In genomic region chr12:13088503-13088902, GRCh38 we compare ENCODE assay signal across 1 cellular context.
TF ChIP-seq lines count a peak whose summit lies in the region.

No MANE protein-coding gene starts in this region.

TF ChIP-seq in WTC11, 78 proteins besides CTCF, POLR2A, EP300 and RAD21 (continued from another document):
- TF ChIP-seq, protein P1, sequence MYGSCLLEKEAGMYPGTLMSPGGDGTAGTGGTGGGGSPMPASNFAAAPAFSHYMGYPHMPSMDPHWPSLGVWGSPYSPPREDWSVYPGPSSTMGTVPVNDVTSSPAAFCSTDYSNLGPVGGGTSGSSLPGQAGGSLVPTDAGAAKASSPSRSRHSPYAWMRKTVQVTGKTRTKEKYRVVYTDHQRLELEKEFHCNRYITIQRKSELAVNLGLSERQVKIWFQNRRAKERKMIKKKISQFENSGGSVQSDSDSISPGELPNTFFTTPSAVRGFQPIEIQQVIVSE (CRISPR knock-in tag; IDR thresholded peaks at IDR 0.05; ENCODE audit: borderline replicate concordance): no peak
- no peak for TF ChIP-seq ZNF317 (CRISPR knock-in tag; IDR thresholded peaks at IDR 0.05; ENCODE audit: borderline replicate concordance, low read depth)
- TF ChIP-seq, protein P2, sequence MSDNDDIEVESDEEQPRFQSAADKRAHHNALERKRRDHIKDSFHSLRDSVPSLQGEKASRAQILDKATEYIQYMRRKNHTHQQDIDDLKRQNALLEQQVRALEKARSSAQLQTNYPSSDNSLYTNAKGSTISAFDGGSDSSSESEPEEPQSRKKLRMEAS (CRISPR knock-in tag; IDR thresholded peaks at IDR 0.05): peak; percentile 64; the same call in 1 of the 2 replicates
- 0 out of 2 replicates have a peak, but pooled peaks have one; percentile 32 for TF ChIP-seq ZNF671 (CRISPR knock-in tag; IDR thresholded peaks at IDR 0.05)
- peak; percentile 66; the same call in 1 of the 2 replicates for TF ChIP-seq TEAD4 (CRISPR knock-in tag; IDR thresholded peaks at IDR 0.05)
- TF ChIP-seq, protein P3, sequence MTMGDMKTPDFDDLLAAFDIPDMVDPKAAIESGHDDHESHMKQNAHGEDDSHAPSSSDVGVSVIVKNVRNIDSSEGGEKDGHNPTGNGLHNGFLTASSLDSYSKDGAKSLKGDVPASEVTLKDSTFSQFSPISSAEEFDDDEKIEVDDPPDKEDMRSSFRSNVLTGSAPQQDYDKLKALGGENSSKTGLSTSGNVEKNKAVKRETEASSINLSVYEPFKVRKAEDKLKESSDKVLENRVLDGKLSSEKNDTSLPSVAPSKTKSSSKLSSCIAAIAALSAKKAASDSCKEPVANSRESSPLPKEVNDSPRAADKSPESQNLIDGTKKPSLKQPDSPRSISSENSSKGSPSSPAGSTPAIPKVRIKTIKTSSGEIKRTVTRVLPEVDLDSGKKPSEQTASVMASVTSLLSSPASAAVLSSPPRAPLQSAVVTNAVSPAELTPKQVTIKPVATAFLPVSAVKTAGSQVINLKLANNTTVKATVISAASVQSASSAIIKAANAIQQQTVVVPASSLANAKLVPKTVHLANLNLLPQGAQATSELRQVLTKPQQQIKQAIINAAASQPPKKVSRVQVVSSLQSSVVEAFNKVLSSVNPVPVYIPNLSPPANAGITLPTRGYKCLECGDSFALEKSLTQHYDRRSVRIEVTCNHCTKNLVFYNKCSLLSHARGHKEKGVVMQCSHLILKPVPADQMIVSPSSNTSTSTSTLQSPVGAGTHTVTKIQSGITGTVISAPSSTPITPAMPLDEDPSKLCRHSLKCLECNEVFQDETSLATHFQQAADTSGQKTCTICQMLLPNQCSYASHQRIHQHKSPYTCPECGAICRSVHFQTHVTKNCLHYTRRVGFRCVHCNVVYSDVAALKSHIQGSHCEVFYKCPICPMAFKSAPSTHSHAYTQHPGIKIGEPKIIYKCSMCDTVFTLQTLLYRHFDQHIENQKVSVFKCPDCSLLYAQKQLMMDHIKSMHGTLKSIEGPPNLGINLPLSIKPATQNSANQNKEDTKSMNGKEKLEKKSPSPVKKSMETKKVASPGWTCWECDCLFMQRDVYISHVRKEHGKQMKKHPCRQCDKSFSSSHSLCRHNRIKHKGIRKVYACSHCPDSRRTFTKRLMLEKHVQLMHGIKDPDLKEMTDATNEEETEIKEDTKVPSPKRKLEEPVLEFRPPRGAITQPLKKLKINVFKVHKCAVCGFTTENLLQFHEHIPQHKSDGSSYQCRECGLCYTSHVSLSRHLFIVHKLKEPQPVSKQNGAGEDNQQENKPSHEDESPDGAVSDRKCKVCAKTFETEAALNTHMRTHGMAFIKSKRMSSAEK (CRISPR knock-in tag; IDR thresholded peaks at IDR 0.05; ENCODE audit: borderline replicate concordance): no peak
- TF ChIP-seq, protein P4, sequence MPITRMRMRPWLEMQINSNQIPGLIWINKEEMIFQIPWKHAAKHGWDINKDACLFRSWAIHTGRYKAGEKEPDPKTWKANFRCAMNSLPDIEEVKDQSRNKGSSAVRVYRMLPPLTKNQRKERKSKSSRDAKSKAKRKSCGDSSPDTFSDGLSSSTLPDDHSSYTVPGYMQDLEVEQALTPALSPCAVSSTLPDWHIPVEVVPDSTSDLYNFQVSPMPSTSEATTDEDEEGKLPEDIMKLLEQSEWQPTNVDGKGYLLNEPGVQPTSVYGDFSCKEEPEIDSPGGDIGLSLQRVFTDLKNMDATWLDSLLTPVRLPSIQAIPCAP (CRISPR knock-in tag; IDR thresholded peaks at IDR 0.05): no peak
- TF ChIP-seq ZNF219 (CRISPR knock-in tag; IDR thresholded peaks at IDR 0.05; ENCODE audit: borderline replicate concordance): no peak
- TF ChIP-seq, protein P5, sequence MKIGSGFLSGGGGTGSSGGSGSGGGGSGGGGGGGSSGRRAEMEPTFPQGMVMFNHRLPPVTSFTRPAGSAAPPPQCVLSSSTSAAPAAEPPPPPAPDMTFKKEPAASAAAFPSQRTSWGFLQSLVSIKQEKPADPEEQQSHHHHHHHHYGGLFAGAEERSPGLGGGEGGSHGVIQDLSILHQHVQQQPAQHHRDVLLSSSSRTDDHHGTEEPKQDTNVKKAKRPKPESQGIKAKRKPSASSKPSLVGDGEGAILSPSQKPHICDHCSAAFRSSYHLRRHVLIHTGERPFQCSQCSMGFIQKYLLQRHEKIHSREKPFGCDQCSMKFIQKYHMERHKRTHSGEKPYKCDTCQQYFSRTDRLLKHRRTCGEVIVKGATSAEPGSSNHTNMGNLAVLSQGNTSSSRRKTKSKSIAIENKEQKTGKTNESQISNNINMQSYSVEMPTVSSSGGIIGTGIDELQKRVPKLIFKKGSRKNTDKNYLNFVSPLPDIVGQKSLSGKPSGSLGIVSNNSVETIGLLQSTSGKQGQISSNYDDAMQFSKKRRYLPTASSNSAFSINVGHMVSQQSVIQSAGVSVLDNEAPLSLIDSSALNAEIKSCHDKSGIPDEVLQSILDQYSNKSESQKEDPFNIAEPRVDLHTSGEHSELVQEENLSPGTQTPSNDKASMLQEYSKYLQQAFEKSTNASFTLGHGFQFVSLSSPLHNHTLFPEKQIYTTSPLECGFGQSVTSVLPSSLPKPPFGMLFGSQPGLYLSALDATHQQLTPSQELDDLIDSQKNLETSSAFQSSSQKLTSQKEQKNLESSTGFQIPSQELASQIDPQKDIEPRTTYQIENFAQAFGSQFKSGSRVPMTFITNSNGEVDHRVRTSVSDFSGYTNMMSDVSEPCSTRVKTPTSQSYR (CRISPR knock-in tag; IDR thresholded peaks at IDR 0.05): no peak
- no peak for TF ChIP-seq RELA (CRISPR knock-in tag; IDR thresholded peaks at IDR 0.05; ENCODE audit: borderline replicate concordance)
- peak; percentile 12; the same call in 1 of the 2 replicates for TF ChIP-seq FOXP4 (CRISPR knock-in tag; IDR thresholded peaks at IDR 0.05)
- TF ChIP-seq FOXK1 (CRISPR knock-in tag; IDR thresholded peaks at IDR 0.05): peak; percentile 27; the same call in 1 of the 2 replicates
- TF ChIP-seq, protein P6, sequence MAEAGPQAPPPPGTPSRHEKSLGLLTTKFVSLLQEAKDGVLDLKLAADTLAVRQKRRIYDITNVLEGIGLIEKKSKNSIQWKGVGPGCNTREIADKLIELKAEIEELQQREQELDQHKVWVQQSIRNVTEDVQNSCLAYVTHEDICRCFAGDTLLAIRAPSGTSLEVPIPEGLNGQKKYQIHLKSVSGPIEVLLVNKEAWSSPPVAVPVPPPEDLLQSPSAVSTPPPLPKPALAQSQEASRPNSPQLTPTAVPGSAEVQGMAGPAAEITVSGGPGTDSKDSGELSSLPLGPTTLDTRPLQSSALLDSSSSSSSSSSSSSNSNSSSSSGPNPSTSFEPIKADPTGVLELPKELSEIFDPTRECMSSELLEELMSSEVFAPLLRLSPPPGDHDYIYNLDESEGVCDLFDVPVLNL (CRISPR knock-in tag; IDR thresholded peaks at IDR 0.05; ENCODE audit: borderline replicate concordance, low read depth): no peak
- TF ChIP-seq TEAD1 (CRISPR knock-in tag; IDR thresholded peaks at IDR 0.05): peak; percentile 97
- TF ChIP-seq NFYB (CRISPR knock-in tag; conservative IDR thresholded peaks at IDR 0.05; ENCODE audit: low read depth): no peak
- no peak for TF ChIP-seq FOXP1 (CRISPR knock-in tag; IDR thresholded peaks at IDR 0.05; ENCODE audit: borderline replicate concordance)
- TF ChIP-seq KAT7 (CRISPR knock-in tag; IDR thresholded peaks at IDR 0.05; ENCODE audit: borderline replicate concordance): no peak
- TF ChIP-seq, protein P7, sequence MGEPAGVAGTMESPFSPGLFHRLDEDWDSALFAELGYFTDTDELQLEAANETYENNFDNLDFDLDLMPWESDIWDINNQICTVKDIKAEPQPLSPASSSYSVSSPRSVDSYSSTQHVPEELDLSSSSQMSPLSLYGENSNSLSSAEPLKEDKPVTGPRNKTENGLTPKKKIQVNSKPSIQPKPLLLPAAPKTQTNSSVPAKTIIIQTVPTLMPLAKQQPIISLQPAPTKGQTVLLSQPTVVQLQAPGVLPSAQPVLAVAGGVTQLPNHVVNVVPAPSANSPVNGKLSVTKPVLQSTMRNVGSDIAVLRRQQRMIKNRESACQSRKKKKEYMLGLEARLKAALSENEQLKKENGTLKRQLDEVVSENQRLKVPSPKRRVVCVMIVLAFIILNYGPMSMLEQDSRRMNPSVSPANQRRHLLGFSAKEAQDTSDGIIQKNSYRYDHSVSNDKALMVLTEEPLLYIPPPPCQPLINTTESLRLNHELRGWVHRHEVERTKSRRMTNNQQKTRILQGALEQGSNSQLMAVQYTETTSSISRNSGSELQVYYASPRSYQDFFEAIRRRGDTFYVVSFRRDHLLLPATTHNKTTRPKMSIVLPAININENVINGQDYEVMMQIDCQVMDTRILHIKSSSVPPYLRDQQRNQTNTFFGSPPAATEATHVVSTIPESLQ (CRISPR knock-in tag; IDR thresholded peaks at IDR 0.05): no peak
- no peak for TF ChIP-seq SMAD4 (CRISPR knock-in tag; IDR thresholded peaks at IDR 0.05)
- TF ChIP-seq MYBL2 (CRISPR knock-in tag; IDR thresholded peaks at IDR 0.05): no peak
- TF ChIP-seq ZNF416 (CRISPR knock-in tag; IDR thresholded peaks at IDR 0.05): 0 out of 2 replicates have a peak, but pooled peaks have one; percentile 38
TF ChIP-seq in WTC11: peak in this region for 9.
